In the genomic region with DNA sequence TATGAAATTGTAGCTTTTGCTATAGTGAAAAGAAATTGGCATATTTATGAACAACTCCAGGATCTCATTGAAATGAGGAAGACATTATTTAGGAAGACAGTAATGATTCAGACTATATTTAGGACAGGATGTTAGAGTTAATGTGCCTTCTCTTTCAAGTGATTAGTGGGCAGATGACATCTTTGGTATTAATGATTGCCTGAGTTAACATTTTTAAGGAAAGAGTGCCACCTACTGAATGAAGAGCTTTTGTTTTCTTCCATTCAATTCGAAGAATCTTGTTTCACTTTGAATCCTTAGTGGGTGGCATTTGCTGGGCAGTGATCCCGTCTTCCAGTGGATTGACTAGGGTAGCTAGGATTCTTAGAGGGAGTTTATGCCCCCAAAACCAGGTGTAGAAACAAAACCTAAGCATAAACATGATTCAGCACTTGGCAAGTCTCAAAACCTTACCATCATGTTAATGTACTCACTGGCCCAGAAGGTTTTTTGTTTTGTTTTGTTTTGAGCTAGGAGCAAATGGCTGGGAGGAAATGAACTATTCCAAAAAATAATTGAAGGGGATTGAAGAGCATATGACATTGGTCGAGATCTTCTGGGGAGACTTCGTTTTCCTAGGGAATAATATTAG, we compare ENCODE assay signal across 8 cellular contexts. TPM values are rescaled to one million over a fixed set of nuclear protein-coding genes. Genes with fewer than 3 reads are reported as not detected.
DNase-seq lines count a peak whose midpoint lies in the region; ATAC-seq lines count a peak whose summit lies in the region.

No MANE protein-coding gene starts in this region.

- no peaks in the 10 kb centered on the region for H3K27me3 Mint-ChIP-seq in activated CD8-positive, alpha-beta T cell treated with anti-CD3 and anti-CD28 coated beads, Interleukin-2, amount 10 ng/mL, durations not matched to agents 7 days and 5 days (ENCODE audit: low read depth)

- peak; percentile 62 for ATAC-seq in GM19395 (IDR thresholded peaks at IDR 0.05; ENCODE audit: unreplicated experiment)
- ATAC-seq in activated CD8-positive, alpha-beta T cell treated with anti-CD3 and anti-CD28 coated beads, Interleukin-2, amount 10 ng/mL, durations not matched to agents 7 days and 5 days, result peak; percentile 47
- ATAC-seq in HG03159 (IDR thresholded peaks at IDR 0.05; ENCODE audit: unreplicated experiment), result no peak

- DNase-seq in DMS 273 (lab: John Stamatoyannopoulos, UW; ENCODE audit: unreplicated experiment) (peak; percentile 68), NCI-H1417 treated with DMSO at 0.1 percent for 48 hours (lab: John Stamatoyannopoulos, UW) (peak; percentile 7), glomerular visceral epithelial cell (ENCODE audit: extremely low spot score) (peak; percentile 71), retina (peak; percentile 48)
- no peak for DNase-seq in activated CD8-positive, alpha-beta T cell treated with anti-CD3 and anti-CD28 coated beads, Interleukin-2, amount 10 ng/mL, durations not matched to agents 7 days and 5 days
- DNase-seq in stimulated activated CD8-positive, alpha-beta memory T cell treated with anti-CD3 and anti-CD28 coated beads, Interleukin-4, amount 100 ng/mL, for 48 hours, result no peak

- no peaks in the 10 kb centered on the region for H3K36me3 Mint-ChIP-seq in activated CD8-positive, alpha-beta T cell treated with anti-CD3 and anti-CD28 coated beads, Interleukin-2, amount 10 ng/mL, durations not matched to agents 7 days and 5 days (ENCODE audit: low read depth)

- peak overlapping the region; percentile 30 for H3K4me3 Mint-ChIP-seq in activated CD8-positive, alpha-beta T cell treated with anti-CD3 and anti-CD28 coated beads, Interleukin-2, amount 10 ng/mL, durations not matched to agents 7 days and 5 days

- POLR2A ChIA-PET in activated CD8-positive, alpha-beta T cell treated with anti-CD3 and anti-CD28 coated beads, Interleukin-2, amount 10 ng/mL, durations not matched to agents 7 days and 5 days (lab: Charles Lee), result interaction anchor here (1.2 to 1.4 kb wide), 3 partner anchors 13 to 568 kb away, joined by 3 to 4 read pairs (median 3); no protein-coding TSS in a partner anchor

- no peak overlapping the region for H3K27ac Mint-ChIP-seq in activated CD8-positive, alpha-beta T cell treated with anti-CD3 and anti-CD28 coated beads, Interleukin-2, amount 10 ng/mL, durations not matched to agents 7 days and 5 days

- peaks cover 32% of the 10 kb centered on the region for H3K4me1 Mint-ChIP-seq in activated CD8-positive, alpha-beta T cell treated with anti-CD3 and anti-CD28 coated beads, Interleukin-2, amount 10 ng/mL, durations not matched to agents 7 days and 5 days (ENCODE audit: low read depth)

- CTCF ChIA-PET in activated CD8-positive, alpha-beta T cell treated with anti-CD3 and anti-CD28 coated beads, Interleukin-2, amount 10 ng/mL, durations not matched to agents 7 days and 5 days (lab: Charles Lee), result interaction anchor here (0.6 to 2.9 kb wide), 40 partner anchors 9 to 901 kb away, joined by 3 to 112 read pairs (median 4); no protein-coding TSS in a partner anchor

- H3K9me3 Mint-ChIP-seq in activated CD8-positive, alpha-beta T cell treated with anti-CD3 and anti-CD28 coated beads, Interleukin-2, amount 10 ng/mL, durations not matched to agents 7 days and 5 days (ENCODE audit: insufficient read depth), result no peaks in the 10 kb centered on the region

RNA-seq across cellular contexts. Expression of a gene that starts 23.2 kb away (rescaled TPM):
- 10 to 100 TPM; 24.1 to 25.1 TPM for total RNA-seq in activated CD8-positive, alpha-beta T cell treated with anti-CD3 and anti-CD28 coated beads, Interleukin-2, amount 10 ng/mL, durations not matched to agents 7 days and 5 days

Comparison
In these comparisons a context has a peak if more than half of its experiments do, and no peak if none do; other contexts are left out.
1. DNase-seq: peak in DMS 273 (single experiment), NCI-H1417 treated with DMSO at 0.1 percent for 48 hours (single experiment), glomerular visceral epithelial cell (single experiment) and retina (single experiment); none in activated CD8-positive, alpha-beta T cell treated with anti-CD3 and anti-CD28 coated beads, Interleukin-2, amount 10 ng/mL, durations not matched to agents 7 days and 5 days (single experiment) and stimulated activated CD8-positive, alpha-beta memory T cell treated with anti-CD3 and anti-CD28 coated beads, Interleukin-4, amount 100 ng/mL, for 48 hours (single experiment).